11 cellular contexts compared by ENCODE assay signal in genomic region chr3:15512173-15512572, GRCh38. TPM values are rescaled to one million over a fixed set of nuclear protein-coding genes. Genes with fewer than 3 reads are reported as not detected.
A peak's percentile ranks its signal among the peaks of the same experiment; 100 is the strongest.
DNase-seq lines count a peak whose midpoint lies in the region; ATAC-seq, FAIRE-seq and TF ChIP-seq lines count a peak whose summit lies in the region.
"Had no signal": no experiment of that assay in that cellular context is flagged by ENCODE, and none has a peak within 500 bp of the region (broad histone marks: within the 10 kb centered on the region; RNA-seq: fewer than 3 reads in every experiment).

No MANE protein-coding gene starts in this region.

- no peak overlapping the region for H3K4me3 ChIP-seq in mesendoderm (ENCODE audit: low read length)
- H3K4me3 ChIP-seq: PC-9 had no signal

- H2BK120ac ChIP-seq in mesendoderm (ENCODE audit: low read depth, low read length), result no peak overlapping the region

- no peak overlapping the region for H3K56ac ChIP-seq in mesendoderm (ENCODE audit: low read length)

- no peak overlapping the region for H2AK5ac ChIP-seq in mesendoderm (ENCODE audit: low read length)

- FAIRE-seq in frontal cortex (lab: Jason Lieb, UNC), result no peak

- ATAC-seq in HG03571 (IDR thresholded peaks at IDR 0.05; ENCODE audit: unreplicated experiment), result no peak

- POLR2A ChIA-PET in HEK293T (lab: Yijun Ruan, JAX), result no interaction called here

- no peak overlapping the region for H2BK5ac ChIP-seq in mesendoderm (ENCODE audit: low read length)

- H3K36me3 ChIP-seq in mesendoderm (ENCODE audit: control insufficient read depth, insufficient read depth, low read length), result no peaks in the 10 kb centered on the region
- H3K36me3 ChIP-seq: neutrophil had no signal

- no peak overlapping the region for H3K23ac ChIP-seq in mesendoderm (ENCODE audit: low read length)

- no peaks in the 10 kb centered on the region for H3K4me1 ChIP-seq in mesendoderm (ENCODE audit: control insufficient read depth, low read depth, low read length)

- H3K4ac ChIP-seq in mesendoderm (ENCODE audit: low read depth, low read length), result no peak overlapping the region

- no peaks in the 10 kb centered on the region for H3K79me2 ChIP-seq in mesendoderm (ENCODE audit: control insufficient read depth, insufficient read depth, low read length)

- no peak overlapping the region for H4K8ac ChIP-seq in mesendoderm (ENCODE audit: low read depth, low read length)

- no peaks in the 10 kb centered on the region for H3K27me3 ChIP-seq in mesendoderm (ENCODE audit: insufficient read depth, low read length, poor library complexity)
- H3K27me3 ChIP-seq: neutrophil had no signal

- no peak overlapping the region for H3K9ac ChIP-seq in mesendoderm (ENCODE audit: low read length)

- H3K18ac ChIP-seq in mesendoderm (ENCODE audit: low read length), result no peak overlapping the region

- CTCF ChIA-PET in HEK293T (lab: Yijun Ruan, JAX), result no interaction called here

- no peak overlapping the region for H2BK15ac ChIP-seq in mesendoderm (replicated peaks; ENCODE audit: low read depth)

- no peaks in the 10 kb centered on the region for H3K79me1 ChIP-seq in mesendoderm (ENCODE audit: low read length)

- DNase-seq in GM04504 (ENCODE audit: low read depth), result peak; percentile 20
- peak; percentile 63 for DNase-seq in NCI-H2196 (lab: John Stamatoyannopoulos, UW; ENCODE audit: unreplicated experiment)
- DNase-seq in frontal cortex (ENCODE audit: low spot score in 2 of 2), result peak; percentile 14 to 61
- peak; percentile 6 for DNase-seq in pons (ENCODE audit: low spot score)
- no peak for DNase-seq in activated CD8-positive, alpha-beta memory T cell treated with anti-CD3 and anti-CD28 coated beads for 24 hours
- DNase-seq in HEK293T (ENCODE audit: extremely low spot score), result no peak
- DNase-seq in mesendoderm, result no peak
- DNase-seq: activated CD4-positive, CD25-positive, alpha-beta regulatory T cell treated with anti-CD3 and anti-CD28 coated beads, Interleukin-2, amount 50 U/mL, for 72 hours had no signal

- no peak overlapping the region for H3K4me2 ChIP-seq in mesendoderm (ENCODE audit: low read length)
- H3K4me2 ChIP-seq: PC-9 had no signal

- H4K5ac ChIP-seq in mesendoderm (ENCODE audit: low read length), result no peak overlapping the region

- no CpG with 5 or more reads among the region's 10 CpGs for WGBS in mesendoderm (ENCODE audit: extremely low coverage, insufficient coverage, low lambda C conversion rate)

- no peak overlapping the region for H3K27ac ChIP-seq in mesendoderm (ENCODE audit: low read depth, low read length)
- H3K27ac ChIP-seq: neutrophil, PC-9 had no signal

TF ChIP-seq in HEK293T, 16 proteins besides CTCF, POLR2A, EP300 and RAD21:
- TF ChIP-seq PKNOX1 (IDR thresholded peaks at IDR 0.05) (no peak), HDGF (IDR thresholded peaks at IDR 0.05; ENCODE audit: borderline replicate concordance) (no peak), ELF4 (IDR thresholded peaks at IDR 0.05) (no peak), ZNF384 (IDR thresholded peaks at IDR 0.05) (no peak), LEF1 (IDR thresholded peaks at IDR 0.05; ENCODE audit: borderline replicate concordance) (no peak), TARDBP (IDR thresholded peaks at IDR 0.05) (no peak), CTBP1 (IDR thresholded peaks at IDR 0.05; ENCODE audit: borderline replicate concordance) (no peak), FOXA1 (IDR thresholded peaks at IDR 0.05) (no peak), FOXM1 (IDR thresholded peaks at IDR 0.05; ENCODE audit: borderline replicate concordance) (no peak), FOXK2 (IDR thresholded peaks at IDR 0.05) (no peak), BHLHE40 (IDR thresholded peaks at IDR 0.05; ENCODE audit: borderline replicate concordance) (no peak), SP1 (IDR thresholded peaks at IDR 0.05) (no peak), NFRKB (IDR thresholded peaks at IDR 0.05) (no peak), L3MBTL2 (conservative IDR thresholded peaks at IDR 0.05) (no peak), ARNT (IDR thresholded peaks at IDR 0.05) (no peak), SUZ12 (IDR thresholded peaks at IDR 0.05) (no peak)

RNA-seq across cellular contexts. Expression of gene COLQ, which starts 9.3 kb away (rescaled TPM):
- total RNA-seq in frontal cortex, result 1.6 TPM
- 0.66 TPM for polyA plus RNA-seq in mesendoderm (2013, experiment 1 of 2)
- polyA plus RNA-seq in mesendoderm (2013, experiment 2 of 2), result 0.56 TPM

Comparison
In these comparisons a context has a peak if more than half of its experiments do, and no peak if none do; other contexts are left out.
1. DNase-seq: peak in GM04504 (single experiment), NCI-H2196 (single experiment), frontal cortex (2 of 2) and pons (single experiment); none in activated CD8-positive, alpha-beta memory T cell treated with anti-CD3 and anti-CD28 coated beads for 24 hours (single experiment), HEK293T (single experiment) and mesendoderm (single experiment).